In the genomic region with DNA sequence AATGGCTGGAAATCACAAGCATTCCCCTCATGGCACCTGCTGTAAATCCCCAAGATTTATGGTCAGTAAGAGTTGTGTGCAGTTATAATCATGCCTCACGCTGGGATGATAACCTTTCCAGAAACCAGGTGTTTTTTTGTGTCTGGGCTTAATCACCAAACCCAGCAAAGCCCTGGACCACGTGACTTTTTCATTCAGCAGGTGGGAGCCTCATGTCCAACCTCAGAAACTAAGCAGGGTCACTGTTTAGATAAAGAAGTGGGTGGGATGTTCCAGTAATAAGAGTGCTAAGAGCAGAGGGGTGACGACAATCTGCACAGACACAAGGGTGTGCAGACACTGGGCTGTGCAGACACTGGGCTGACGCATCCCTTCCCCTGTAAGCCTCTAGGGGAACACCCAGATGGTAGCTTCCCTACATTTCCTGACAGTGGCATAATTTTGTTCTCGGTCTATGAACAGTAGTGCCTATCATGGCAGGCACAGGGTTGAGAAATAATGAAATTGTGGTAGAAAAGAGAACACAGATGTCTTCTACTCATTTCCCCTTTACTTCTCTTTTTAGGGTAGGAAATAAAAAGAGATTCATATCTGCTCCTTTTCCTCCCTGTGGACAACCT, we compare ENCODE assay signal across 13 cellular contexts.
A peak's percentile ranks its signal among the peaks of the same experiment; 100 is the strongest.
DNase-seq lines count a peak whose midpoint lies in the region; ATAC-seq lines count a peak whose summit lies in the region.
"Had no signal": no experiment of that assay in that cellular context is flagged by ENCODE, and none has a peak within 500 bp of the region (broad histone marks: within the 10 kb centered on the region; RNA-seq: fewer than 3 reads in every experiment).

No MANE protein-coding gene starts in this region.

- no peak overlapping the region for H3K27ac ChIP-seq in mesenchymal stem cell (ENCODE audit: low read length, poor library complexity, severe bottlenecking)

- H3K4me1 ChIP-seq in mesenchymal stem cell (ENCODE audit: control insufficient read depth, insufficient read depth, low read depth, low read length): no peaks in the 10 kb centered on the region

- 55% methylated on average over 5 of the region's 5 CpGs for WGBS in mesenchymal stem cell

- no peak overlapping the region for H3K4me2 ChIP-seq in mesenchymal stem cell (ENCODE audit: low read length, poor library complexity, severe bottlenecking)
- H3K4me2 ChIP-seq: smooth muscle cell had no signal

- no peak overlapping the region for H4K8ac ChIP-seq in mesenchymal stem cell (ENCODE audit: low read length)

- H3K4ac ChIP-seq in mesenchymal stem cell (ENCODE audit: low read depth in 1 of 2, low read length in 2 of 2): no peak overlapping the region

- H3K9ac ChIP-seq in mesenchymal stem cell (ENCODE audit: low read length): no peak overlapping the region

- in situ Hi-C loops in ACHN (cut with HindIII; ENCODE audit: low pct_ligation_motif_present, low pct_unique_long_range_greater_than_20kb, low sequenced_read_pairs): no loop called here

- H2BK5ac ChIP-seq in mesenchymal stem cell (ENCODE audit: low read depth, low read length, poor library complexity, severe bottlenecking): no peak overlapping the region

- H3K79me1 ChIP-seq in mesenchymal stem cell (replicated peaks; ENCODE audit: low read length, poor library complexity, severe bottlenecking): no peaks in the 10 kb centered on the region

- H3K9me3 ChIP-seq in mesenchymal stem cell (ENCODE audit: control insufficient read depth, low read length): no peaks in the 10 kb centered on the region

- H3K36me3 ChIP-seq in mesenchymal stem cell (ENCODE audit: control insufficient read depth in 1 of 2, insufficient read depth in 2 of 2, low read depth in 1 of 2, low read length in 2 of 2): no peaks in the 10 kb centered on the region

- no peak overlapping the region for H3K18ac ChIP-seq in mesenchymal stem cell (ENCODE audit: low read depth in 1 of 2, low read length in 2 of 2)

- peak; percentile 46 for ATAC-seq in GM18870 (IDR thresholded peaks at IDR 0.05; ENCODE audit: unreplicated experiment)
- ATAC-seq in GM21423 (IDR thresholded peaks at IDR 0.05; ENCODE audit: unreplicated experiment): no peak

- H3K27me3 ChIP-seq in mesenchymal stem cell (ENCODE audit: control insufficient read depth in 1 of 2, insufficient read depth in 1 of 2, low read length in 2 of 2): peaks cover 0 to 29% of the 10 kb centered on the region in 2 experiments

- H3K4me3 ChIP-seq in mesenchymal stem cell (ENCODE audit: insufficient read depth in 1 of 2, low read depth in 1 of 2, low read length in 2 of 2): no peak overlapping the region
- H3K4me3 ChIP-seq: smooth muscle cell had no signal

- no peak overlapping the region for H2BK120ac ChIP-seq in mesenchymal stem cell (ENCODE audit: low read depth, low read length)

- no peak overlapping the region for H2BK15ac ChIP-seq in mesenchymal stem cell (ENCODE audit: low read depth, poor library complexity, severe bottlenecking)

- no peak overlapping the region for H2BK12ac ChIP-seq in mesenchymal stem cell (ENCODE audit: low read length in 2 of 2)

- H3K14ac ChIP-seq in mesenchymal stem cell (ENCODE audit: low read length in 2 of 2): no peak overlapping the region

- no peak overlapping the region for H3K23ac ChIP-seq in mesenchymal stem cell (ENCODE audit: low read length in 2 of 2)

- H4K91ac ChIP-seq in mesenchymal stem cell (ENCODE audit: low read length): no peak overlapping the region

- no peak overlapping the region for H2AFZ ChIP-seq in mesenchymal stem cell (ENCODE audit: low read depth, low read length)

- no peak overlapping the region for H2AK5ac ChIP-seq in mesenchymal stem cell (ENCODE audit: low read length, severe bottlenecking)

- peak; percentile 85 to 86 for DNase-seq in Kasumi-1 (lab: John Stamatoyannopoulos, UW)
- DNase-seq in NOMO-1 treated with DMSO at 0.1 percent for 48 hours (lab: John Stamatoyannopoulos, UW; ENCODE audit: unreplicated experiment): peak; percentile 74
- DNase-seq in mesenchymal stem cell: peak; percentile 1
- no peak for DNase-seq in ACHN
- no peak for DNase-seq in GM19238 (ENCODE audit: insufficient read length, low spot score)
- DNase-seq in A172 (ENCODE audit: low spot score): no peak
- DNase-seq: activated CD4-positive, alpha-beta memory T cell treated with anti-CD3 and anti-CD28 coated beads for 36 hours; cortex of kidney; naive B cell; NCI-H524 treated with DMSO at 0.1 percent for 48 hours had no signal

Comparison
In these comparisons a context has a peak if more than half of its experiments do, and no peak if none do; other contexts are left out.
1. DNase-seq: peak in Kasumi-1 (2 of 2), NOMO-1 treated with DMSO at 0.1 percent for 48 hours (single experiment) and mesenchymal stem cell (single experiment); none in ACHN (single experiment), GM19238 (single experiment) and A172 (single experiment).